ENCODE assay signal across 12 cellular contexts in the genomic region with DNA sequence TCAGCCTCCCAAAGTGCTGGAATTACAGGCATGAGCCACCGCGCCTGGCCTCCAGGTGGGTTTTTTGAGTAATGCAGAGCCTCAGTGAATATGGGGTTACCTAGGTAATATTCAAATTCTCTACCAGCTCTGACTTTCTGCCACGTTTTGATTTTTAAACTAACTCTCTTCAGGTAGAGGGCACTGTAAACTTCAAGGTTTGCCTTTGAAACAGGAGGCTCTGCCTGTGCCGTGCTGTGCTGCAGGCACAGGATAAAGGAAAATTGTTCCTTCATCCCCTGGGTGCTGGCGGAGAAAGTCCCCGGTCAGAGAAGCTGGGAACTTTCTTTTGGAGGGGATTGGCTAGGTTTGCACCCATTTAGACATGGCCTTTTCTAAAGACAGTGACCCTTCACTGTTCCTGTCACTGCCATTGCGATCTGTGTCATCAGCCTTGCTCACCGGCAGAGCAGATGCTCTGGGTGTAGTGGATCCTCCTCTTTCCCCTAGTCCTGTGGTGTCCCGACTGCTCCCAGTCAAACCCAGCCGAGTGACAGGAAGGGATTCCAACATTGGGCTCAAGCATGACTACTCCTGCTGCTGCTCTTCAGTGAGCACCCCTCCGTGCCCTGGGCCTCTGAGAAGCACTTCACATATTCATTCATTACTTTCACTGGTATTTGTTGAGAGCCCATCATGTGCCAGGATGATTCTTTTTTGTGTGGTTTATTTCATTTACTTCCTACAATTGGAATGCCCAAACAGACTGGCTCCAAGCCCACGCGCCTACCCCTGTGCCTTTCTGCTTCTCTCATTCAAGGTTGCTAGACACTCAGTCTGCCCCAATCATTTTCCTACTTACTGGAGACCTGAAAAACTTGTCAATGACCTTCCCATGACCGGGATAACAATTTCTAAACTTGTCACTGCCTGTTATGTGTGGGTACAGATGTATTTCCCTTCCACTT.
DNase-seq lines count a peak whose midpoint lies in the region; ATAC-seq and TF ChIP-seq lines count a peak whose summit lies in the region.
"Had no signal": no experiment of that assay in that cellular context is flagged by ENCODE, and none has a peak within 500 bp of the region (broad histone marks: within the 10 kb centered on the region; RNA-seq: fewer than 3 reads in every experiment).

No MANE protein-coding gene starts in this region.

- H3K27me3 ChIP-seq in SJSA1 (replicated peaks) = no peaks in the 10 kb centered on the region
- no peaks in the 10 kb centered on the region for H3K27me3 ChIP-seq in tibial artery
- H3K27me3 ChIP-seq: esophagus squamous epithelium had no signal

- H3K4me3 ChIP-seq in SJSA1 (no peak overlapping the region), tibial artery (no peak overlapping the region)
- H3K4me3 ChIP-seq: esophagus squamous epithelium had no signal

- H3K27ac ChIP-seq in SJSA1 (peak overlapping the region; percentile 99), epithelial cell of prostate (peak overlapping the region; percentile 99), tibial artery (peak overlapping the region; percentile 60 to 65)

- intact Hi-C loops in tibial artery (cut with DNase I; ENCODE audit: low total_unique reads) = no loop called here

- H3K4me1 Mint-ChIP-seq in activated naive CD4-positive, alpha-beta T cell treated with anti-CD3 and anti-CD28 coated beads, Interleukin-2, amount 50 U/mL, for 24 hours = peaks cover 22% of the 10 kb centered on the region
- H3K4me1 Mint-ChIP-seq: CD14-positive monocyte had no signal

- no peaks in the 10 kb centered on the region for H3K36me3 Mint-ChIP-seq in activated naive CD4-positive, alpha-beta T cell treated with anti-CD3 and anti-CD28 coated beads, Interleukin-2, amount 50 U/mL, for 24 hours
- H3K36me3 Mint-ChIP-seq: CD14-positive monocyte, IgD-negative memory B cell had no signal

- H3K36me3 ChIP-seq in SJSA1 (no peaks in the 10 kb centered on the region), tibial artery (no peaks in the 10 kb centered on the region)
- H3K36me3 ChIP-seq: esophagus squamous epithelium had no signal

- H3K4me1 ChIP-seq in SJSA1 (replicated peaks) (peaks cover 43% of the 10 kb centered on the region), tibial artery (peaks cover 0 to 28% (median 17%) of the 10 kb centered on the region in 4 donors)

- no peak for DNase-seq in activated naive CD4-positive, alpha-beta T cell treated with Interleukin-2 at 50 U/mL for 16 hours
- DNase-seq in SJSA1 (ENCODE audit: low read depth in 1 of 2, low spot score in 2 of 2) (peak; percentile 69 to 84), epithelial cell of prostate (ENCODE audit: low read depth, low spot score) (no peak), tibial artery (no peak), mucosa of gallbladder (ENCODE audit: low spot score) (no peak), iPS-NIHi11 (ENCODE audit: low spot score) (no peak)
- DNase-seq: esophagus squamous epithelium, midbrain had no signal

- H3K9me3 Mint-ChIP-seq in activated naive CD4-positive, alpha-beta T cell treated with anti-CD3 and anti-CD28 coated beads, Interleukin-2, amount 50 U/mL, for 24 hours = no peaks in the 10 kb centered on the region

- H3K9me3 ChIP-seq in SJSA1 (replicated peaks) (no peaks in the 10 kb centered on the region), tibial artery (no peaks in the 10 kb centered on the region)
- H3K9me3 ChIP-seq: esophagus squamous epithelium had no signal

- peaks cover 4% of the 10 kb centered on the region for H3K27me3 Mint-ChIP-seq in activated naive CD4-positive, alpha-beta T cell treated with anti-CD3 and anti-CD28 coated beads, Interleukin-2, amount 50 U/mL, for 24 hours

- peak overlapping the region; percentile 86 for H3K27ac Mint-ChIP-seq in activated naive CD4-positive, alpha-beta T cell treated with anti-CD3 and anti-CD28 coated beads, Interleukin-2, amount 50 U/mL, for 24 hours
- H3K27ac Mint-ChIP-seq: CD14-positive monocyte had no signal

- H3K4me3 Mint-ChIP-seq in activated naive CD4-positive, alpha-beta T cell treated with anti-CD3 and anti-CD28 coated beads, Interleukin-2, amount 50 U/mL, for 24 hours = peak overlapping the region; percentile 77

- no peak for TF ChIP-seq CTCF in tibial artery (IDR thresholded peaks at IDR 0.05)

- no peak for ATAC-seq in GM19455 (IDR thresholded peaks at IDR 0.05; ENCODE audit: unreplicated experiment)

Comparison
In these comparisons a context has a peak if more than half of its experiments do, and no peak if none do; other contexts are left out.
1. DNase-seq: peak in SJSA1 (2 of 2); none in activated naive CD4-positive, alpha-beta T cell treated with Interleukin-2 at 50 U/mL for 16 hours (single experiment), epithelial cell of prostate (single experiment), tibial artery (0 of 2), mucosa of gallbladder (single experiment) and iPS-NIHi11 (single experiment).
2. Peak in every context shown above with its lines, with median percentiles within 50 percentile points of each other: H3K27ac ChIP-seq.